Comparison of ENCODE assay signal across 8 cellular contexts in genomic region chr6:32273801-32274577, GRCh38. TPM values are rescaled to one million over a fixed set of nuclear protein-coding genes. Genes with fewer than 3 reads are reported as not detected.
DNase-seq lines count a peak whose midpoint lies in the region; ATAC-seq, FAIRE-seq and TF ChIP-seq lines count a peak whose summit lies in the region.
"Not testable (repeated sequence)": the region's sequence is repeated elsewhere in the genome, so short reads cannot be mapped to it uniquely, and the experiment has no call there.

No MANE protein-coding gene starts in this region.

- not testable (repeated sequence) for H3K4me1 ChIP-seq in K562 (replicated peaks in 1 of 2; ENCODE audit: control insufficient read depth in 2 of 2, insufficient read depth in 2 of 2, low read length in 2 of 2)

- not testable (repeated sequence) for H3K9me3 ChIP-seq in K562 (replicated peaks; ENCODE audit: control insufficient read depth, insufficient read depth, low read depth, low read length)

- H3K9ac ChIP-seq in K562 (ENCODE audit: insufficient read depth in 1 of 2, low read depth in 2 of 2, low read length in 2 of 2): not testable (repeated sequence)

- H3K27me3 ChIP-seq in K562 (ENCODE audit: control insufficient read depth in 2 of 2, insufficient read depth in 2 of 2, low read length in 2 of 2): not testable (repeated sequence)

- DNase-seq in GM18507 (ENCODE audit: extremely low spot score, insufficient read length, low read depth); K562 (ENCODE audit: extremely low read depth in 1 of 4, low spot score in 3 of 4); substantia nigra (lab: John Stamatoyannopoulos, UW): not testable (repeated sequence)
- DNase-seq in LNCaP clone FGC (ENCODE audit: low read depth) (peak; percentile 90), RPMI8226 (peak; percentile 20), medulla oblongata (ENCODE audit: extremely low spot score) (peak; percentile 56), pons (ENCODE audit: low spot score) (peak; percentile 84)

- not testable (repeated sequence) for TF ChIP-seq EP300 in K562 (IDR thresholded peaks at IDR 0.05; ENCODE audit: low read length)

- WGBS in K562 (ENCODE audit: insufficient coverage, low coverage, missing lambda C conversion rate): 0% methylated on average over 2 of the region's 2 CpGs

- not testable (repeated sequence) for BruUV-seq in K562 (replicated peaks; lab: Mats Ljungman, UMichigan)

- in situ Hi-C loops in K562 (cut with MboI): not testable (repeated sequence)

- not testable (repeated sequence) for H2AFZ ChIP-seq in K562 (ENCODE audit: low read depth, low read length)

- not testable (repeated sequence) for TF ChIP-seq POLR2A in K562 (conservative IDR thresholded peaks at IDR 0.05)

- not testable (repeated sequence) for TF ChIP-seq CTCF in LNCaP clone FGC (IDR thresholded peaks at IDR 0.05; ENCODE audit: control insufficient read depth, extremely low read depth, insufficient read depth); K562 (IDR thresholded peaks at IDR 0.05 in 2 of 3, conservative IDR thresholded peaks at IDR 0.05 in 1 of 3; ENCODE audit: insufficient read depth in 2 of 3, low read depth in 1 of 3, low read length in 3 of 3)

- not testable (repeated sequence) for ATAC-seq in K562

- not testable (repeated sequence) for H3K36me3 ChIP-seq in K562 (ENCODE audit: control insufficient read depth, insufficient read depth, low read length)

- not testable (repeated sequence) for H3K27ac ChIP-seq in K562 (ENCODE audit: extremely low read depth, low read depth, low read length)
- H3K27ac ChIP-seq in substantia nigra (ENCODE audit: low read depth, low read length, poor library complexity, severe bottlenecking): peak overlapping the region; percentile 16

- not testable (repeated sequence) for TF ChIP-seq RAD21 in K562 (CRISPR knock-in tag; conservative IDR thresholded peaks at IDR 0.05 in 1 of 2, IDR thresholded peaks at IDR 0.05 in 1 of 2)

- not testable (repeated sequence) for H3K4me2 ChIP-seq in K562 (ENCODE audit: insufficient read depth, low read length)

- CTCF ChIA-PET in K562 (lab: Yijun Ruan, JAX; ENCODE audit: low intra/inter-chr PET ratio): not testable (repeated sequence)

- not testable (repeated sequence) for H3K9me1 ChIP-seq in K562 (ENCODE audit: control insufficient read depth, insufficient read depth, low read length)

- not testable (repeated sequence) for H3K79me2 ChIP-seq in K562 (ENCODE audit: control insufficient read depth, insufficient read depth, low read length)

- peak; percentile 61 for FAIRE-seq in A204.1 (lab: Jason Lieb, UNC)
- FAIRE-seq in GM18507 (lab: Jason Lieb, UNC): peak; percentile 81
- not testable (repeated sequence) for FAIRE-seq in K562 (lab: Jason Lieb, UNC)

- POLR2A ChIA-PET in K562 (lab: Yijun Ruan, JAX): interaction anchor here (0.7 kb wide), 1 partner anchor 11 kb away, joined by 3 read pairs; no protein-coding TSS in a partner anchor

- intact Hi-C loops in K562 (cut with micrococcal nuclease): not testable (repeated sequence)

- H3K4me3 ChIP-seq in LNCaP clone FGC (ENCODE audit: low read depth, low read length); K562: not testable (repeated sequence)

- not testable (repeated sequence) for H4K20me1 ChIP-seq in K562 (replicated peaks; ENCODE audit: control insufficient read depth, insufficient read depth, low read length)

TF ChIP-seq in K562, 482 proteins besides CTCF, POLR2A, EP300 and RAD21:
- TF ChIP-seq ZBTB40 (IDR thresholded peaks at IDR 0.05): peak; percentile 67
- TF ChIP-seq ZBTB40 (CRISPR knock-in tag; IDR thresholded peaks at IDR 0.05): not testable (repeated sequence)

RNA-seq across cellular contexts. Expression of gene NOTCH4, which starts 50.1 kb away (rescaled TPM):
- total RNA-seq in K562 (2011; cell fraction: chromatin; rRNA removed; ENCODE audit: low replicate concordance): 3.1 and 5.8 TPM in 2 replicates
- 4.2 TPM in 2 replicates for total RNA-seq in K562 (2011; cell fraction: nucleolus; rRNA removed)
- total RNA-seq in K562 (2011; cell fraction: nucleoplasm; rRNA removed): 4.0 and 6.0 TPM in 2 replicates
- total RNA-seq in K562 (2014; rRNA removed) (2.7 and 3.5 TPM in 2 replicates), K562 (2014; rRNA removed; fragmentation: Illumina TruSeq; extraction: Trizol) (0.95 and 1.4 TPM in 2 replicates), K562 (2015; rRNA removed; fragmentation: Illumina TruSeq; extraction: Trizol) (1.7 and 1.9 TPM in 2 replicates), K562 (2021) (2.7 and 3.4 TPM in 2 replicates)
- polyA plus RNA-seq in K562 (2011; rRNA removed) (1.1 and 2.0 TPM in 2 replicates), K562 (2014; fragmentation: Illumina TruSeq; extraction: Trizol) (1.3 and 1.4 TPM in 2 replicates), K562 (2014; fragmentation: Nextera tagmentation; extraction: Ambion mirVana) (under 1 TPM; 0.24 to 0.50 TPM), K562 (2014; rRNA removed) (2.6 and 4.3 TPM in 2 replicates)
- polyA plus RNA-seq in K562 (2011; cell fraction: cytosol; rRNA removed): 1.5 and 1.6 TPM in 2 replicates
- 1.7 and 3.0 TPM in 2 replicates for polyA plus RNA-seq in K562 (2011; cell fraction: nucleus; rRNA removed)
- polyA plus RNA-seq in K562 (2012): 1.4 and 2.2 TPM in 2 replicates
- 1.2 and 1.6 TPM in 2 replicates for polyA minus RNA-seq in K562 (2011; rRNA and poly(A)+ RNA removed)
- not detected in 2 replicates for polyA minus RNA-seq in K562 (2011; cell fraction: cytosol; rRNA and poly(A)+ RNA removed)
- 2.7 and 3.2 TPM in 2 replicates for polyA minus RNA-seq in K562 (2011; cell fraction: nucleus; rRNA and poly(A)+ RNA removed)
